Comparison of ENCODE assay signal across 8 cellular contexts in the genomic region with DNA sequence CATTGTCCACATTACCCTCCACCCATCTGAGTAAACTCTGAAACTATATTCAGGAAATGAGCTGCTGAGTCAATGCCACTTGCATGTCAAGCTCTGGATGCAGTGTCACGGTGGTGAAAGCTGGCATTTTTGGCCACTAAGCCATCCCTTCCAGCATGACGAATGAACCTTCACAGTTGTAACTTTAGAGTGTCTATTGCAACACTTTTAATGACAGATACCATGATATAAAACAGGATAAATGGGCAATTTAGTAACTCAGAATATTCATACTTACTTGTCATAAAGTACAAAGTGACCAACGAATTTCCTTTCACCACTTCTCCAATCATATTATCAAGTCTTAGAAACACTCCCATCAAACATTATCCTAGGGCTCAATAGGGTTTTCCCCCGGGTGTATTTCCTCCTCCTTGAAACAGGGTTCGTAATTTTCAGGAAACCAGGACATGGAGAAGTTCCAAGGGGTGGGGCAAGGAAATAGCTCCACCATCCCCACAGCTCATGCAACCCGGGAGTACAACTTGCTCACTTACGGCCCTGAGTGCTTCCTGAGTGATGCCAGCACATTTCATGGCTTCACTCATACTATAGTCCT.
A peak's percentile ranks its signal among the peaks of the same experiment; 100 is the strongest.
DNase-seq lines count a peak whose midpoint lies in the region; ATAC-seq and TF ChIP-seq lines count a peak whose summit lies in the region.

No MANE protein-coding gene starts in this region.

- no peak for TF ChIP-seq POLR2A in lower leg skin (IDR thresholded peaks at IDR 0.05)

- H3K36me3 Mint-ChIP-seq in activated T-helper 17 cell treated with anti-CD3 and anti-CD28 coated beads, Interleukin-2, amount 50 U/mL, for 72 hours (ENCODE audit: low read depth): no peaks in the 10 kb centered on the region

- no peak overlapping the region for H3K4me3 Mint-ChIP-seq in activated T-helper 17 cell treated with anti-CD3 and anti-CD28 coated beads, Interleukin-2, amount 50 U/mL, for 72 hours

- intact Hi-C loops in lower leg skin (cut with DNase I; ENCODE audit: low total_unique reads): no loop called here

- no peaks in the 10 kb centered on the region for H3K9me3 Mint-ChIP-seq in activated T-helper 17 cell treated with anti-CD3 and anti-CD28 coated beads, Interleukin-2, amount 50 U/mL, for 72 hours

- H3K27me3 Mint-ChIP-seq in activated T-helper 17 cell treated with anti-CD3 and anti-CD28 coated beads, Interleukin-2, amount 50 U/mL, for 72 hours: no peaks in the 10 kb centered on the region

- H3K4me1 Mint-ChIP-seq in activated T-helper 17 cell treated with anti-CD3 and anti-CD28 coated beads, Interleukin-2, amount 50 U/mL, for 72 hours: no peaks in the 10 kb centered on the region

- peak; percentile 42 for ATAC-seq in GM18867 (IDR thresholded peaks at IDR 0.05; ENCODE audit: unreplicated experiment)
- ATAC-seq in HG03432 (IDR thresholded peaks at IDR 0.05; ENCODE audit: unreplicated experiment): peak; percentile 75
- ATAC-seq in activated T-helper 17 cell treated with anti-CD3 and anti-CD28 coated beads, Interleukin-2, amount 50 U/mL, for 72 hours (replicated peaks): peak; percentile 72
- ATAC-seq in GM19035 (IDR thresholded peaks at IDR 0.05; ENCODE audit: unreplicated experiment): no peak

- H3K4me3 ChIP-seq in lower leg skin (ENCODE audit: low read depth, poor library complexity, severe bottlenecking): no peak overlapping the region

- peak; percentile 83 for DNase-seq in myocyte (ENCODE audit: low read depth)
- DNase-seq in OCI-M2 (lab: John Stamatoyannopoulos, UW; ENCODE audit: unreplicated experiment): no peak
- no peak for DNase-seq in NCI-H146 (lab: John Stamatoyannopoulos, UW)
- DNase-seq in lower leg skin (ENCODE audit: low spot score in 2 of 2): no peak

- no peak overlapping the region for H3K27ac Mint-ChIP-seq in activated T-helper 17 cell treated with anti-CD3 and anti-CD28 coated beads, Interleukin-2, amount 50 U/mL, for 72 hours

- WGBS in lower leg skin, 2 donors: 25 to 26% methylated on average over 7 of the region's 7 CpGs

- TF ChIP-seq CTCF in lower leg skin (IDR thresholded peaks at IDR 0.05): no peak
